ENCODE assay signal across 9 cellular contexts in the genomic region with DNA sequence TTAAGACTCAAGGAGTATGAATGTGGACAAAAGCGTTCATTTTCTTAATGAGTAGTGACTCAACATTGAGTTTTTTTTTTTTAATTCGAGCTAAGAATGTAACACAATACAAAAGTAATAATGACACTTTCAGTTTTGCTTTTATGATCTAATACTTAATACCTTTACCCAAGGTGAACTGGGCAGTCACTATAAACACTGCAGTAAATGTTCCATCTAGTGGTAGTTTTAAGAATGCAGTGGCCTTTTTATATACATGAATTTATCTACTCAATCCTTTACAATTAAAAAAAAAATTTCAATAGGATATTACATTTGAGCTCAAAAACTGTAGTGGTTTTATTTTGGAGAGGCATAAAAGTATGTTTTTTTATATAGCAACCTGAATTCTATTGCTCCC. TPM values are rescaled to one million over a fixed set of nuclear protein-coding genes. Genes with fewer than 3 reads are reported as not detected.
DNase-seq lines count a peak whose midpoint lies in the region; ATAC-seq, FAIRE-seq and TF ChIP-seq lines count a peak whose summit lies in the region.
"Had no signal": no experiment of that assay in that cellular context is flagged by ENCODE, and none has a peak within 500 bp of the region (broad histone marks: within the 10 kb centered on the region; RNA-seq: fewer than 3 reads in every experiment).

No MANE protein-coding gene starts in this region.

- no peak overlapping the region for H2BK15ac ChIP-seq in H1 (ENCODE audit: low read length)

- no peak overlapping the region for H2AFZ ChIP-seq in H1 (ENCODE audit: low read length)

- no peaks in the 10 kb centered on the region for H3K23me2 ChIP-seq in H1 (ENCODE audit: low read depth, low read length)

- DNase-seq in D721Med (ENCODE audit: insufficient read length, low spot score): no peak
- peak; percentile 26 for DNase-seq in NCI-H526 treated with DMSO at 0.1 percent for 48 hours (lab: John Stamatoyannopoulos, UW)
- no peak for DNase-seq in H1 (ENCODE audit: low read depth in 1 of 2, low spot score in 2 of 2)
- no peak for DNase-seq in retinal pigment epithelial cell (ENCODE audit: low read depth)
- no peak for DNase-seq in SK-N-DZ (ENCODE audit: low spot score)
- DNase-seq in NK-92 (lab: John Stamatoyannopoulos, UW; ENCODE audit: unreplicated experiment): no peak

- TF ChIP-seq EP300 in H1 (IDR thresholded peaks at IDR 0.05; ENCODE audit: borderline replicate concordance in 1 of 2, low read depth in 2 of 2, low read length in 2 of 2): no peak

- peaks cover 0 to 3% (median under 1%) of the 10 kb centered on the region in 4 experiments; a peak in 3 of 7 replicates for H3K4me1 ChIP-seq in H1 (replicated peaks in 1 of 4; ENCODE audit: control insufficient read depth in 3 of 4, insufficient read depth in 4 of 4, low read length in 3 of 4)

- H4K8ac ChIP-seq in H1 (ENCODE audit: extremely low read depth, insufficient read depth, low read length): no peak overlapping the region

- no peak overlapping the region for H2BK12ac ChIP-seq in H1 (ENCODE audit: low read depth, low read length)

- ATAC-seq in GM19025 (IDR thresholded peaks at IDR 0.05; ENCODE audit: low read depth, unreplicated experiment) (peak; percentile 58), HG03521 (IDR thresholded peaks at IDR 0.05; ENCODE audit: unreplicated experiment) (no peak)
- ATAC-seq: Panc1 had no signal

- H3K9me3 ChIP-seq in H1 (ENCODE audit: insufficient read depth in 2 of 2, low read depth in 1 of 2, low read length in 1 of 2): no peaks in the 10 kb centered on the region

- no peaks in the 10 kb centered on the region for H3K79me2 ChIP-seq in H1 (ENCODE audit: control insufficient read depth in 1 of 2, insufficient read depth in 2 of 2, low read length in 2 of 2)

- no peak overlapping the region for H3K14ac ChIP-seq in H1 (ENCODE audit: insufficient read length)

- peak in 1 of 2 experiments; percentile 42; a peak in 3 of 4 replicates for TF ChIP-seq RAD21 in H1 (IDR thresholded peaks at IDR 0.05 in 1 of 2, conservative IDR thresholded peaks at IDR 0.05 in 1 of 2; ENCODE audit: low read depth in 2 of 2, low read length in 2 of 2)

- no peak overlapping the region for H3K18ac ChIP-seq in H1 (ENCODE audit: extremely low read depth, low read length)

- H3K27ac ChIP-seq in H1 (ENCODE audit: low read depth, low read length): no peak overlapping the region

- no peak overlapping the region for H3K4ac ChIP-seq in H1 (replicated peaks; ENCODE audit: insufficient read length, low read depth, low read length)

- no peak overlapping the region for H3K23ac ChIP-seq in H1 (ENCODE audit: insufficient read length)

- no peaks in the 10 kb centered on the region for H3K27me3 ChIP-seq in H1 (replicated peaks in 1 of 4; ENCODE audit: control insufficient read depth in 3 of 4, extremely low read depth in 1 of 4, insufficient read depth in 3 of 4, low read length in 3 of 4)

- FAIRE-seq in D721Med (lab: Jason Lieb, UNC): no peak
- peak; percentile 81 for FAIRE-seq in H1 (lab: Jason Lieb, UNC)

- no peaks in the 10 kb centered on the region for H3K79me1 ChIP-seq in H1 (ENCODE audit: low read depth, low read length)

- H3K56ac ChIP-seq in H1 (replicated peaks; ENCODE audit: insufficient read length, low read depth, low read length): no peak overlapping the region

- H4K5ac ChIP-seq in H1 (ENCODE audit: insufficient read length, low read depth, low read length): no peak overlapping the region

- H2BK20ac ChIP-seq in H1 (ENCODE audit: low read length): no peak overlapping the region

- no peaks in the 10 kb centered on the region for H4K20me1 ChIP-seq in H1 (replicated peaks in 1 of 2; ENCODE audit: control insufficient read depth in 1 of 2, insufficient read depth in 2 of 2, low read length in 2 of 2)

- POLR2A ChIA-PET in H1 (lab: Charles Lee; ENCODE audit: partially characterized antibody): no interaction called here

- whole genome bisulfite sequencing in H1 (ENCODE audit: extremely low coverage in 1 of 2, insufficient coverage in 1 of 2, insufficient read length in 1 of 2, insufficient replicate concordance in 2 of 2, low coverage in 1 of 2, low lambda C conversion rate in 2 of 2, missing lambda C conversion rate in 1 of 2), 2 experiments: 82% methylated on average over 2 of the region's 2 CpGs; no CpG with 5 or more reads in 1 of the 2 experiments

- H3K9ac ChIP-seq in H1 (replicated peaks in 1 of 4; ENCODE audit: extremely low read depth in 1 of 4, low read depth in 3 of 4, low read length in 3 of 4): no peak overlapping the region

- no peak for TF ChIP-seq POLR2A in H1 (IDR thresholded peaks at IDR 0.05; ENCODE audit: control extremely low read depth in 1 of 2, low read depth in 2 of 2, low read length in 2 of 2)

- H4K91ac ChIP-seq in H1 (replicated peaks; ENCODE audit: insufficient read length, low read length): no peak overlapping the region

- peak; percentile 17 for TF ChIP-seq CTCF in D721Med (IDR thresholded peaks at IDR 0.05; ENCODE audit: insufficient read depth, missing control alignments)
- TF ChIP-seq CTCF in H1 (IDR thresholded peaks at IDR 0.05; ENCODE audit: control extremely low read depth in 1 of 3, insufficient read depth in 1 of 3, low read depth in 1 of 3, low read length in 3 of 3): peak in 1 of 3 experiments; percentile 15; a peak in 1 of 4 replicates
- peak; percentile 51 for TF ChIP-seq CTCF in retinal pigment epithelial cell (conservative IDR thresholded peaks at IDR 0.05; ENCODE audit: low read depth, low read length)

- peaks cover 0 to 4% (median under 1%) of the 10 kb centered on the region in 4 experiments; a peak in 2 of 8 replicates for H3K36me3 ChIP-seq in H1 (ENCODE audit: control insufficient read depth in 2 of 4, insufficient read depth in 4 of 4, low read length in 3 of 4)

- H3K4me3 ChIP-seq in H1 (ENCODE audit: extremely low read depth in 1 of 4, insufficient read depth in 2 of 4, low read depth in 3 of 4, low read length in 4 of 4) (no peak overlapping the region), retinal pigment epithelial cell (ENCODE audit: low read length) (no peak overlapping the region)

- H2BK5ac ChIP-seq in H1 (ENCODE audit: low read depth, low read length): no peak overlapping the region

- H3K4me2 ChIP-seq in H1 (ENCODE audit: insufficient read depth in 1 of 2, low read depth in 2 of 2, low read length in 2 of 2): no peak overlapping the region

- H2AK5ac ChIP-seq in H1 (ENCODE audit: low read depth, low read length): no peak overlapping the region

- CTCF ChIA-PET in H1 (lab: Charles Lee; ENCODE audit: partially characterized antibody): interaction anchor here (0.6 to 5.2 kb wide), 21 partner anchors 11 to 553 kb away, joined by 3 to 144 read pairs (median 4); no protein-coding TSS in a partner anchor

- no peak overlapping the region for H2BK120ac ChIP-seq in H1 (replicated peaks; ENCODE audit: low read depth, low read length)

TF ChIP-seq in H1, 55 proteins besides CTCF, POLR2A, EP300 and RAD21 (continues in another document):
- no peak for TF ChIP-seq PHF8 (conservative IDR thresholded peaks at IDR 0.05; ENCODE audit: low read depth, low read length)

RNA-seq across cellular contexts. Expression of a gene that starts 33.9 kb away (rescaled TPM):
- total RNA-seq in H1 (2021; fragmentation: NEBNext Ultra II Directional; extraction: Animal tissue kit (Norgen Biotek cat#: 25700)): 24.8 and 25.5 TPM in 2 replicates
- 17.4 and 22.5 TPM in 2 replicates for polyA plus RNA-seq in H1 (2011; rRNA removed)
- polyA plus RNA-seq in H1 (2011; cell fraction: cytosol; rRNA removed): 19.3 TPM
- 11.9 TPM for polyA plus RNA-seq in H1 (2011; cell fraction: nucleus; rRNA removed)
- 9.6 to 12.1 TPM (median 12.0 TPM) in 4 replicates for polyA plus RNA-seq in H1 (2012, experiment 1 of 2)
- polyA plus RNA-seq in H1 (2012, experiment 2 of 2): 10.8 TPM
- 11.2 TPM for polyA plus RNA-seq in H1 (2013, experiment 1 of 2)
- 11.7 TPM for polyA plus RNA-seq in H1 (2013, experiment 2 of 2)
- polyA minus RNA-seq in H1 (2011; rRNA and poly(A)+ RNA removed): 50.4 and 75.6 TPM in 2 replicates
- 25.6 TPM for polyA minus RNA-seq in H1 (2011; cell fraction: cytosol; rRNA and poly(A)+ RNA removed)
- polyA minus RNA-seq in H1 (2011; cell fraction: nucleus; rRNA and poly(A)+ RNA removed): 26.0 TPM
- 7.9 and 10.1 TPM in 2 replicates for polyA plus RNA-seq in SK-N-DZ (2014; cell fraction: cytosol; rRNA removed)
- polyA plus RNA-seq in SK-N-DZ (2014; cell fraction: nucleus; rRNA removed): 3.2 and 4.1 TPM in 2 replicates
